1 cellular context compared by ENCODE assay signal in the genomic region with DNA sequence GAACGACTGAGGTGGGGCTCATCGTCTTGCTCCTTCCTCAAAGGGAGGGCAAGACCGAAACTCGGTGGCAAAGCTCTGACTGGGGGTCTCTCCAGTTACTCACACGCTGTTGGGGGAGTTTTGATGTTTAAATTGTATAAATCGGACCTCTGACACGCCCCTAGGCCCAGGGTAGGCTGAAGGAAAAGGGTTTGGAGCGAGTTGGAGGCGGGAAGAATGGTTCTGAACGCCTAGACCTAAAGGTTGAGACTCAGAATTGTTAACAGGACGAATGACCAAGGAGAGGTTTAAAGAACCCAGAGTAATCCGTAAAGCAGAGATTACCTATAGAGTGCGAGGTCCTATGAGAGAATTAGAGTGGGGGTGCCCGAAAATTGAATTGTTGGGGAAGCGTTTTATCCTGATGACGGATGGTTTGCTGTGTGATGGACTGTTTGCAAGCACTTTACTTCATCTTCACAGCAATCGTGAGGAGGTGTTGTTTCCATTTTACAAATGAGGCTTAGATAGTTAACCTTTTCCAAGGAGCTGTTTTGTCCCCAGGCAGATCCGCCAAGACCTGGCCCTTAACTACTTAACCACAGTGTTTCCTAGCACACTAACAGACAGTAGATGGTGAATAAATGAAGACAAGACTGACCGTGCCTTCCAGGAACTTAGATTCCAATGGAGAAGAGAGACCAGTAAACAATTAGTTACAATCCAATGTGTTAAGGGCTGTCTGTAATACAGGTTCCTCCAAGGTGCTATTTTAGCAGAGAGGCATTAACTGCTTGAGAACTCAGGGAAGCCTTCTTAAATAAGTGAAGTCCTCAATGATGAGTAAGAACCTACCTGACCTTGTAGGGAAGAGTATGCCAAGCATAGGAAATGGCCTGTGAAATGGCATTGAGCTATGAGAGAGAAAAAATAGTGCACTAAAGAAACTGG.
A peak's percentile ranks its signal among the peaks of the same experiment; 100 is the strongest.
TF ChIP-seq lines count a peak whose summit lies in the region.

No MANE protein-coding gene starts in this region.

TF ChIP-seq in PFSK-1, 5 proteins besides CTCF, POLR2A, EP300 and RAD21:
- TF ChIP-seq, protein P1, sequence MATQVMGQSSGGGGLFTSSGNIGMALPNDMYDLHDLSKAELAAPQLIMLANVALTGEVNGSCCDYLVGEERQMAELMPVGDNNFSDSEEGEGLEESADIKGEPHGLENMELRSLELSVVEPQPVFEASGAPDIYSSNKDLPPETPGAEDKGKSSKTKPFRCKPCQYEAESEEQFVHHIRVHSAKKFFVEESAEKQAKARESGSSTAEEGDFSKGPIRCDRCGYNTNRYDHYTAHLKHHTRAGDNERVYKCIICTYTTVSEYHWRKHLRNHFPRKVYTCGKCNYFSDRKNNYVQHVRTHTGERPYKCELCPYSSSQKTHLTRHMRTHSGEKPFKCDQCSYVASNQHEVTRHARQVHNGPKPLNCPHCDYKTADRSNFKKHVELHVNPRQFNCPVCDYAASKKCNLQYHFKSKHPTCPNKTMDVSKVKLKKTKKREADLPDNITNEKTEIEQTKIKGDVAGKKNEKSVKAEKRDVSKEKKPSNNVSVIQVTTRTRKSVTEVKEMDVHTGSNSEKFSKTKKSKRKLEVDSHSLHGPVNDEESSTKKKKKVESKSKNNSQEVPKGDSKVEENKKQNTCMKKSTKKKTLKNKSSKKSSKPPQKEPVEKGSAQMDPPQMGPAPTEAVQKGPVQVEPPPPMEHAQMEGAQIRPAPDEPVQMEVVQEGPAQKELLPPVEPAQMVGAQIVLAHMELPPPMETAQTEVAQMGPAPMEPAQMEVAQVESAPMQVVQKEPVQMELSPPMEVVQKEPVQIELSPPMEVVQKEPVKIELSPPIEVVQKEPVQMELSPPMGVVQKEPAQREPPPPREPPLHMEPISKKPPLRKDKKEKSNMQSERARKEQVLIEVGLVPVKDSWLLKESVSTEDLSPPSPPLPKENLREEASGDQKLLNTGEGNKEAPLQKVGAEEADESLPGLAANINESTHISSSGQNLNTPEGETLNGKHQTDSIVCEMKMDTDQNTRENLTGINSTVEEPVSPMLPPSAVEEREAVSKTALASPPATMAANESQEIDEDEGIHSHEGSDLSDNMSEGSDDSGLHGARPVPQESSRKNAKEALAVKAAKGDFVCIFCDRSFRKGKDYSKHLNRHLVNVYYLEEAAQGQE (IDR thresholded peaks at IDR 0.05; ENCODE audit: insufficient read depth in 1 of 2, low read depth in 2 of 2, low read length in 2 of 2): no peak
- TF ChIP-seq FOXP2 (optimal IDR thresholded peaks at IDR 0.05; ENCODE audit: borderline replicate concordance, extremely low read depth, extremely low read length, insufficient read depth): no peak
- no peak for TF ChIP-seq SIN3A (IDR thresholded peaks at IDR 0.05; ENCODE audit: borderline replicate concordance, insufficient read depth, low read length)
- TF ChIP-seq TAF1 (IDR thresholded peaks at IDR 0.05; ENCODE audit: borderline replicate concordance, insufficient read depth, low read length): 0 out of 2 replicates have a peak, but pooled peaks have one; percentile 72
- TF ChIP-seq POLR2AphosphoS5 (IDR thresholded peaks at IDR 0.05; ENCODE audit: low read depth, low read length): no peak; the same call in 1 of the 2 replicates
TF ChIP-seq in PFSK-1: peak in this region for 1.
